Comparison of ENCODE assay signal across 8 cellular contexts in the genomic region with DNA sequence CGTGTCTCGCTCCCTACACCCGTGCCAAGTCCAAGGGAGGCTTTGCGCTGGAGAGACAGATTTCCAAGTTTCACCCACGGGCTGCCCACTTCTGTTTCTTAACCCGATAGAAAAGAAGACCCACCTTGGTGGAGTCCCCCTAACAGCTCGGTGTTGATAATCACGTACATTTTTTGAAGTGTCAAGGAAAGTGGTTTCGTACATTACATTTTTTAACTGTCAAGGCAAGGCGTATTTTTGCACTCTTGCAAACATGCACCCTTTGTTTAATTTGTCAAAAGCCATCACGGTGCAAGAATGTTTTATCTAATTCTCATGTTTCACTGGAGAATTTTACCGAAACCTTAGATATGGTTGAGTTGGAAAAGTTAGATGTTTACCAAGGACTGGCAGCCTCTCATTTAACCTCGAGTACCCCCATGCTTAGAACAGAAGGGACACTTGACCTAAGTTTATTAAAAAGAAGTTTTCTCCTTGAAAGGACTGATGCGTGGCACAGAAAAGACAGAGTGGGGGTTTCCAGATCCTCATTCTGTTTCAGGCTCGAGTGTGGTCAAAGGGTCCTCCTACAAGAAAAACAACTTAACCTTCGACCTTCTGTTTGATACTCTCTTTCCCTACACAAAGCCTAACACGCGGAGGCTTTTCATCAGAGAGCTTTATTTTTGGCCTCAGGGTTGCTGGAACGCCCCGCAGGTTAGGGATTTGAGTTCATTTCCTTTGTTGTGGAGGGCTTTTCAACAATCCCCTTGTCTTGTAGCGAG. TPM values are rescaled to one million over a fixed set of nuclear protein-coding genes. Genes with fewer than 3 reads are reported as not detected.
A peak's percentile ranks its signal among the peaks of the same experiment; 100 is the strongest.
DNase-seq lines count a peak whose midpoint lies in the region; ATAC-seq and TF ChIP-seq lines count a peak whose summit lies in the region.

No MANE protein-coding gene starts in this region.

- H3K9me3 ChIP-seq in iPS-15b (ENCODE audit: control insufficient read depth, insufficient read depth, low read length) = no peaks in the 10 kb centered on the region
- peaks cover 0 to 5% (median 1%) of the 10 kb centered on the region in 8 donors for H3K9me3 ChIP-seq in spleen

- H3K9me3 Mint-ChIP-seq in activated CD8-positive, alpha-beta T cell treated with anti-CD3 and anti-CD28 coated beads for 36 hours = no peaks in the 10 kb centered on the region

- intact Hi-C loops in activated CD8-positive, alpha-beta T cell treated with anti-CD3 and anti-CD28 coated beads for 36 hours (cut with micrococcal nuclease) = no loop called here
- intact Hi-C loops in spleen (cut with DNase I; ENCODE audit: low total_unique reads) = no loop called here

- DNase-seq in NCI-H2171 treated with DMSO at 0.1 percent for 48 hours (lab: John Stamatoyannopoulos, UW) (peak; percentile 10), NCI-H2171 (lab: John Stamatoyannopoulos, UW) (no peak), spleen (no peak), NCI-H226 (no peak)
- DNase-seq in activated CD8-positive, alpha-beta T cell treated with anti-CD3 and anti-CD28 coated beads for 36 hours = no peak

- no peak overlapping the region for H3K9ac ChIP-seq in iPS-15b (ENCODE audit: low read depth, low read length)

- H3K4me3 ChIP-seq in iPS-15b (ENCODE audit: low read depth, low read length) = peak overlapping the region; percentile 50
- peak overlapping the region in 5 of 8 donors; percentile 18 to 69 (median 38) for H3K4me3 ChIP-seq in spleen

- H3K36me3 ChIP-seq in iPS-15b (ENCODE audit: control insufficient read depth, insufficient read depth, low read length) (no peaks in the 10 kb centered on the region), spleen (no peaks in the 10 kb centered on the region)

- no peaks in the 10 kb centered on the region for H3K36me3 Mint-ChIP-seq in activated CD8-positive, alpha-beta T cell treated with anti-CD3 and anti-CD28 coated beads for 36 hours (ENCODE audit: low read depth)

- CTCF ChIA-PET in activated CD8-positive, alpha-beta T cell treated with anti-CD3 and anti-CD28 coated beads for 36 hours (lab: Charles Lee) = interaction anchor here (1.5 to 3.8 kb wide), 4 partner anchors 10 to 38 kb away, joined by 3 to 15 read pairs (median 6); no protein-coding TSS in a partner anchor

- H3K27me3 ChIP-seq in iPS-15b (ENCODE audit: control insufficient read depth, insufficient read depth, low read length) (peaks cover 49% of the 10 kb centered on the region), spleen (replicated peaks in 1 of 7) (peaks cover 0 to 83% (median 22%) of the 10 kb centered on the region in 7 donors)

- no peak overlapping the region for H3K27ac Mint-ChIP-seq in activated CD8-positive, alpha-beta T cell treated with anti-CD3 and anti-CD28 coated beads for 36 hours

- H3K4me1 ChIP-seq in iPS-15b (ENCODE audit: control insufficient read depth, insufficient read depth, low read length) = peaks cover 11% of the 10 kb centered on the region
- peaks cover 6 to 25% (median 19%) of the 10 kb centered on the region in 6 donors for H3K4me1 ChIP-seq in spleen

- no peak for TF ChIP-seq CTCF in activated CD8-positive, alpha-beta T cell treated with anti-CD3 and anti-CD28 coated beads for 36 hours (IDR thresholded peaks at IDR 0.05)
- TF ChIP-seq CTCF in spleen (IDR thresholded peaks at IDR 0.05 in 8 of 11, conservative IDR thresholded peaks at IDR 0.05 in 3 of 11) = no peak

- peaks cover 16% of the 10 kb centered on the region for H3K4me1 Mint-ChIP-seq in activated CD8-positive, alpha-beta T cell treated with anti-CD3 and anti-CD28 coated beads for 36 hours (ENCODE audit: low read depth)

- no peak for ATAC-seq in activated CD8-positive, alpha-beta T cell treated with anti-CD3 and anti-CD28 coated beads for 36 hours
- ATAC-seq in HG03354 (IDR thresholded peaks at IDR 0.05; ENCODE audit: poor library complexity, severe bottlenecking, unreplicated experiment) (no peak), HG02759 (IDR thresholded peaks at IDR 0.05; ENCODE audit: unreplicated experiment) (no peak)

- H3K27me3 Mint-ChIP-seq in activated CD8-positive, alpha-beta T cell treated with anti-CD3 and anti-CD28 coated beads for 36 hours = peaks cover 73% of the 10 kb centered on the region

- H3K27ac ChIP-seq in spleen = no peak overlapping the region

- 18 to 24% (median 20%) methylated on average over 21 of the region's 21 CpGs for WGBS in spleen, 5 donors

- H3K4me3 Mint-ChIP-seq in activated CD8-positive, alpha-beta T cell treated with anti-CD3 and anti-CD28 coated beads for 36 hours = peak overlapping the region; percentile 43

- POLR2A ChIA-PET in activated CD8-positive, alpha-beta T cell treated with anti-CD3 and anti-CD28 coated beads for 36 hours (lab: Charles Lee) = no interaction called here

- no peak for TF ChIP-seq POLR2A in spleen (IDR thresholded peaks at IDR 0.05)

RNA-seq across cellular contexts. Expression of a gene that starts 0.9 kb away (rescaled TPM):
- under 1 TPM; 0.11 to 0.92 TPM for total RNA-seq in activated CD8-positive, alpha-beta T cell treated with anti-CD3 and anti-CD28 coated beads for 36 hours
- 1 to 10 TPM; 1.0 to 4.6 (median 1.1) TPM for total RNA-seq in spleen
- under 1 TPM; 0.26 to 0.35 (median 0.32) TPM for polyA plus RNA-seq in spleen

RNA-seq across cellular contexts. Expression of a gene that starts 40.5 kb away (rescaled TPM):
- 10 to 100 TPM; 29.8 to 31.4 TPM for total RNA-seq in activated CD8-positive, alpha-beta T cell treated with anti-CD3 and anti-CD28 coated beads for 36 hours
- 10 to 100 TPM; 14.6 to 28.6 (median 18.8) TPM for total RNA-seq in spleen
- polyA plus RNA-seq in spleen = 1 to 10 TPM; 6.7 to 8.8 (median 8.5) TPM
